In the genomic region with DNA sequence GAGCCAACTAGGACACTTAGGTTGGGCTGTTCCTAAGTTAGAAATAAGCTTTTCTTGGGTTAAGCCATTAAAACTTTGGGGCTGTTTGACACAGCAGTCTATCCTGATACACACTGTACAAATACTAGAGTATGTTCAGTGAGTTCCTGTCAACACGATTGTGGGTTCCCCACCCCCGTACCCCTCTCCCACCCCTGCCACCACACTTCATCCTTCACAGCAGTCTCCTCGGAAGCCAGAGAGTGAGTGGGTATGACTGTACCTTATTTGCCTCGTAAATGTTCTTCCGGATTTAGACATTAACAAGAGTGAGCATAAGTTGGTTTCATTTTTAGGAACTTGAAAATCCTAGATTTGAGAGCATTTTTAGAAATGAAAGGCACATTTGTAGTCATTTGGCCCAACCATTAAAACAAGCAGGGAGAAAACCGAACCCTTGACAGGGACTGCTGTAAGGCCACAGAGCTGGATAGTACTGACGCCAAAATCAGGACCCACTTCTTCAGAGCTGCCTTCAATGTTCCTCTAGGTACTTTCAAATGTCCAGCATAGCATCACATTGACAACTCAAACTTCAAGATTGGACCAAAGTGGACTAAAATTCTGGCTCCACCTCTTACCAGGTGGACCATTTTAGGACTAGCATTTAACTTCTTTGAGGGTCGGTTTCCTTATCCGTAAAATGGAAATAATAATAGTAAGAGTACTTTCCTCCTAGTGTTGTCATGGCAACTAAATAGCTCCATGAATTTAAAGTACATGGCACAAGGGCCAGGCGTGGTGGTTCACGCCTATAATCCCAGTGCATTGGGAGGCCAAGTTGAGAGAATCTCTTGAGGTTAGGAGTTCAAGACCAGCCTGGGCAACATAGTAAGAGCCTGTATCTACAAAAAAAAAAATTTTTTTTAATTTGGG, we compare ENCODE assay signal across 8 cellular contexts.
DNase-seq lines count a peak whose midpoint lies in the region; ATAC-seq and TF ChIP-seq lines count a peak whose summit lies in the region.

No MANE protein-coding gene starts in this region.

- no peak for TF ChIP-seq EP300 in suprapubic skin (IDR thresholded peaks at IDR 0.05)

- H3K27ac ChIP-seq in suprapubic skin: peak overlapping the region; percentile 2

- 80% methylated on average over 11 of the region's 11 CpGs for WGBS in suprapubic skin

- H3K36me3 ChIP-seq in suprapubic skin: no peaks in the 10 kb centered on the region

- TF ChIP-seq POLR2A in suprapubic skin (IDR thresholded peaks at IDR 0.05) (no peak), erythroblast (IDR thresholded peaks at IDR 0.05; ENCODE audit: low read length) (no peak)

- TF ChIP-seq CTCF in fibroblast of villous mesenchyme (IDR thresholded peaks at IDR 0.05; ENCODE audit: insufficient read depth, low read depth, low read length): no peak
- no peak for TF ChIP-seq CTCF in suprapubic skin (IDR thresholded peaks at IDR 0.05)

- H3K27me3 ChIP-seq in suprapubic skin: no peaks in the 10 kb centered on the region

- DNase-seq in UCSD-AML1 (lab: John Stamatoyannopoulos, UW; ENCODE audit: unreplicated experiment): peak; percentile 30
- peak; percentile 30 for DNase-seq in fibroblast of villous mesenchyme (ENCODE audit: low read depth)
- no peak for DNase-seq in suprapubic skin (ENCODE audit: low spot score in 2 of 2)
- DNase-seq in NCI-H187 (lab: John Stamatoyannopoulos, UW): no peak
- no peak for DNase-seq in D341Med (ENCODE audit: low spot score)
- no peak for DNase-seq in erythroblast (lab: John Stamatoyannopoulos, UW)

- H3K4me3 ChIP-seq in fibroblast of villous mesenchyme (ENCODE audit: low read depth, low read length) (no peak overlapping the region), suprapubic skin (no peak overlapping the region)

- no peaks in the 10 kb centered on the region for H3K9me3 ChIP-seq in suprapubic skin

- H3K4me1 ChIP-seq in suprapubic skin: no peaks in the 10 kb centered on the region

- ATAC-seq in GM18870 (IDR thresholded peaks at IDR 0.05; ENCODE audit: unreplicated experiment): peak; percentile 93
- ATAC-seq in HG02885 (IDR thresholded peaks at IDR 0.05; ENCODE audit: poor library complexity, unreplicated experiment): peak; percentile 93

Comparison
In these comparisons a context has a peak if more than half of its experiments do, and no peak if none do; other contexts are left out.
1. DNase-seq: peak in UCSD-AML1 (single experiment) and fibroblast of villous mesenchyme (single experiment); none in suprapubic skin (0 of 2), NCI-H187 (0 of 2), D341Med (single experiment) and erythroblast (0 of 2).